Comparison of ENCODE assay signal across 19 cellular contexts in genomic region chr20:14453259-14453658, GRCh38.
"Had no signal": no experiment of that assay in that cellular context is flagged by ENCODE, and none has a peak within 500 bp of the region (broad histone marks: within the 10 kb centered on the region; RNA-seq: fewer than 3 reads in every experiment).

No MANE protein-coding gene starts in this region.

- H3K4me3 Mint-ChIP-seq: natural killer cell had no signal

- DNase-seq: caudate nucleus; colonic mucosa; dermis blood vessel endothelial cell; erythroblast; foreskin keratinocyte; left ventricle myocardium superior; mesendoderm; natural killer cell; occipital lobe; pancreas; retina; small intestine; stimulated activated CD4-positive, alpha-beta T cell treated with anti-CD3 and anti-CD28 coated beads, Interleukin-12 subunit alpha, Interleukin-12 subunit beta, amount 100 ng/mL, for 4 hours; stimulated activated naive CD8-positive, alpha-beta T cell treated with anti-CD3 and anti-CD28 coated beads, Interleukin-15, Interleukin-2, amounts not matched to agents 100 U/mL and 50 U/mL, for 24 hours; tibial artery; upper lobe of left lung; uterus had no signal

- H3K36me3 ChIP-seq: colonic mucosa, pancreas, prostate gland, tibial artery, upper lobe of left lung, uterus had no signal

- ATAC-seq: foreskin keratinocyte; left ventricle myocardium superior; natural killer cell; pancreas; stimulated activated naive CD8-positive, alpha-beta T cell treated with anti-CD3 and anti-CD28 coated beads, Interleukin-15, Interleukin-2, amounts not matched to agents 100 U/mL and 50 U/mL, for 24 hours had no signal

- H3K9me3 ChIP-seq: colonic mucosa, pancreas, prostate gland, tibial artery, upper lobe of left lung, uterus had no signal

- H3K27ac Mint-ChIP-seq: natural killer cell had no signal

- H3K4me3 ChIP-seq: colonic mucosa, lung, pancreas, prostate gland, tibial artery, upper lobe of left lung, uterus had no signal

- H3K27me3 ChIP-seq: colonic mucosa, foreskin keratinocyte, pancreas, tibial artery, upper lobe of left lung, uterus had no signal

- H3K4me1 ChIP-seq: colonic mucosa, prostate gland, tibial artery, upper lobe of left lung, uterus had no signal

- H3K27ac ChIP-seq: colonic mucosa, foreskin keratinocyte, pancreas, prostate gland, tibial artery, upper lobe of left lung, uterus had no signal

- H3K4me1 Mint-ChIP-seq: natural killer cell had no signal
